ENCODE assay signal across 3 cellular contexts in the genomic region with DNA sequence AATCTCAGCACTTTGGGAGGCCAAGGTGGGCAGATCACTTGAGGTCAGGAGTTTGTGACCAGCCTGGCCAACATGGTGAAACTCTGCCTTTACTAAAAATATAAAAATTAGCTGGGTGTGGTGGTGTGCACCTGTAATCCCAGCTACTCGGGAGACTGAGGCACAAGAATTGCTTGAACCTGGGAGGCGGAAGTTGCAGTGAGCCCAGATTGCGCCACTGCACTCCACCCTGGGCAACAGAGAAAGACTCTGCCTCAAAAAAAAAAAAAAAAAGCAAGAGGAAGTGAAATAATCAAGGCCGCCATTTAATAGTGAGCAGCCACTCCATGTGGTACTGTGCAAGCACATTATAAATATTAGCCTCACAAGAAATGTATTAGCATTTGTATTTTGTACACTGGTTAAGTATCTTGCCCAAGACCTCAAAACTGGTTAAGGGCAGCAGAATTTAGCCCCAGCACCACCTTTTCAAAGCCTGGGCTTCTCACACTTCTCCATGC. TPM values are rescaled to one million over a fixed set of nuclear protein-coding genes. Genes with fewer than 3 reads are reported as not detected.
"Had no signal": no experiment of that assay in that cellular context is flagged by ENCODE, and none has a peak within 500 bp of the region (broad histone marks: within the 10 kb centered on the region; RNA-seq: fewer than 3 reads in every experiment).

No MANE protein-coding gene starts in this region.

RNA-seq across cellular contexts. Expression of gene CD274, which starts 14.5 kb away (rescaled TPM):
- total RNA-seq: neural crest cell had no signal

RNA-seq across cellular contexts. Expression of gene PDCD1LG2, which starts 45.5 kb away (rescaled TPM):
- total RNA-seq: mononuclear cell, neural crest cell, progenitor cell of endocrine pancreas had no signal
